In genomic region chr7:126700807-126701604, GRCh38 we compare ENCODE assay signal across 9 cellular contexts.
DNase-seq lines count a peak whose midpoint lies in the region; ATAC-seq and TF ChIP-seq lines count a peak whose summit lies in the region.
"Had no signal": no experiment of that assay in that cellular context is flagged by ENCODE, and none has a peak within 500 bp of the region (broad histone marks: within the 10 kb centered on the region; RNA-seq: fewer than 3 reads in every experiment).

No MANE protein-coding gene starts in this region.

- POLR2A ChIA-PET in CD8-positive, alpha-beta memory T cell (lab: Charles Lee): no interaction called here

- no peak for TF ChIP-seq CTCF in foreskin keratinocyte (conservative IDR thresholded peaks at IDR 0.05)

- H3K36me3 Mint-ChIP-seq in CD8-positive, alpha-beta memory T cell: no peaks in the 10 kb centered on the region
- H3K36me3 Mint-ChIP-seq: activated naive CD4-positive, alpha-beta T cell treated with anti-CD3 and anti-CD28 coated beads, Interleukin-2, amount 50 U/mL, for 24 hours had no signal

- H3K27me3 Mint-ChIP-seq in CD8-positive, alpha-beta memory T cell: peaks cover 0 to 1% of the 10 kb centered on the region in 2 donors
- H3K27me3 Mint-ChIP-seq: activated naive CD4-positive, alpha-beta T cell treated with anti-CD3 and anti-CD28 coated beads, Interleukin-2, amount 50 U/mL, for 24 hours had no signal

- ATAC-seq in HG03196 (IDR thresholded peaks at IDR 0.05; ENCODE audit: unreplicated experiment): peak; percentile 94
- ATAC-seq in foreskin keratinocyte: peak; percentile 100

- CTCF ChIA-PET in CD8-positive, alpha-beta memory T cell (lab: Charles Lee): no interaction called here

- peak in 3 of 5 donors; percentile 25 to 70 (median 41) for DNase-seq in CD8-positive, alpha-beta memory T cell
- DNase-seq in GM19238 (ENCODE audit: insufficient read length, low spot score): peak; percentile 46
- DNase-seq in NCI-H510A treated with DMSO at 0.1 percent for 48 hours (lab: John Stamatoyannopoulos, UW): peak; percentile 91
- peak; percentile 26 for DNase-seq in activated CD4-positive, alpha-beta T cell treated with anti-CD3 and anti-CD28 coated beads, Interleukin-2, amount 50 U/mL, for 1 hour
- peak; percentile 91 to 94 for DNase-seq in foreskin keratinocyte
- DNase-seq in stimulated activated CD4-positive, alpha-beta T cell treated with anti-CD3 and anti-CD28 coated beads, Interleukin-12 subunit alpha, Interleukin-12 subunit beta, amount 100 ng/mL, for 48 hours (ENCODE audit: low read depth in 2 of 3, low spot score in 1 of 3): peak; percentile 14 to 45 (median 26)
- no peak for DNase-seq in middle frontal gyrus (ENCODE audit: extremely low spot score, low spot score)

- no peaks in the 10 kb centered on the region for H3K27me3 ChIP-seq in CD8-positive, alpha-beta memory T cell (ENCODE audit: insufficient read depth, low read length, poor library complexity, severe bottlenecking)
- no peaks in the 10 kb centered on the region for H3K27me3 ChIP-seq in foreskin keratinocyte

- H3K4me3 Mint-ChIP-seq in CD8-positive, alpha-beta memory T cell: no peak overlapping the region
- H3K4me3 Mint-ChIP-seq: activated naive CD4-positive, alpha-beta T cell treated with anti-CD3 and anti-CD28 coated beads, Interleukin-2, amount 50 U/mL, for 24 hours had no signal

- peak overlapping the region; percentile 52 for H3K27ac ChIP-seq in CD8-positive, alpha-beta memory T cell (ENCODE audit: low read depth, low read length)
- H3K27ac ChIP-seq in foreskin keratinocyte: peak overlapping the region; percentile 60

- no peaks in the 10 kb centered on the region for H3K36me3 ChIP-seq in CD8-positive, alpha-beta memory T cell (ENCODE audit: insufficient read depth, low read length)

- peaks cover 2 to 19% (median 8%) of the 10 kb centered on the region in 3 donors for H3K4me1 Mint-ChIP-seq in CD8-positive, alpha-beta memory T cell
- H3K4me1 Mint-ChIP-seq: activated naive CD4-positive, alpha-beta T cell treated with anti-CD3 and anti-CD28 coated beads, Interleukin-2, amount 50 U/mL, for 24 hours had no signal

- H3K9me3 ChIP-seq in CD8-positive, alpha-beta memory T cell (ENCODE audit: low read length): no peaks in the 10 kb centered on the region

- peak overlapping the region in 1 of 8 donors; percentile 43 for H3K27ac Mint-ChIP-seq in CD8-positive, alpha-beta memory T cell
- H3K27ac Mint-ChIP-seq: activated naive CD4-positive, alpha-beta T cell treated with anti-CD3 and anti-CD28 coated beads, Interleukin-2, amount 50 U/mL, for 24 hours had no signal

- H3K4me3 ChIP-seq in CD8-positive, alpha-beta memory T cell (ENCODE audit: low read length): no peak overlapping the region

- H3K9me3 Mint-ChIP-seq in CD8-positive, alpha-beta memory T cell: peaks cover 0 to 2% (median 0%) of the 10 kb centered on the region in 5 donors

- no peaks in the 10 kb centered on the region for H3K4me1 ChIP-seq in CD8-positive, alpha-beta memory T cell (ENCODE audit: insufficient read depth, low read length)
- H3K4me1 ChIP-seq in foreskin keratinocyte: peaks cover 38% of the 10 kb centered on the region
